ENCODE assay signal across 9 cellular contexts in genomic region chr19:14089412-14089661, GRCh38. TPM values are rescaled to one million over a fixed set of nuclear protein-coding genes. Genes with fewer than 3 reads are reported as not detected.
A peak's percentile ranks its signal among the peaks of the same experiment; 100 is the strongest.
DNase-seq lines count a peak whose midpoint lies in the region; ATAC-seq and TF ChIP-seq lines count a peak whose summit lies in the region.
"Had no signal": no experiment of that assay in that cellular context is flagged by ENCODE, and none has a peak within 500 bp of the region (broad histone marks: within the 10 kb centered on the region; RNA-seq: fewer than 3 reads in every experiment).

No MANE protein-coding gene starts in this region.

- TF ChIP-seq CTCF in colonic mucosa (IDR thresholded peaks at IDR 0.05) (no peak), nephron progenitor cell (IDR thresholded peaks at IDR 0.05) (no peak)

- peaks cover 0 to 4% of the 10 kb centered on the region in 2 donors for H3K27me3 Mint-ChIP-seq in CD8-positive, alpha-beta memory T cell
- H3K27me3 Mint-ChIP-seq in nephron progenitor cell (ENCODE audit: low read depth, poor library complexity) = peaks cover 14% of the 10 kb centered on the region

- peaks cover 14% of the 10 kb centered on the region for H3K4me1 ChIP-seq in CD8-positive, alpha-beta memory T cell (ENCODE audit: insufficient read depth, low read length)
- H3K4me1 ChIP-seq in colonic mucosa = no peaks in the 10 kb centered on the region

- no peak overlapping the region for H3K4me3 ChIP-seq in CD8-positive, alpha-beta memory T cell (ENCODE audit: low read length)
- H3K4me3 ChIP-seq in colonic mucosa = peak overlapping the region; percentile 40

- peak overlapping the region; percentile 0 to 88 (median 76) for H3K27ac Mint-ChIP-seq in CD8-positive, alpha-beta memory T cell
- peak overlapping the region; percentile 50 for H3K27ac Mint-ChIP-seq in nephron progenitor cell

- DNase-seq in CD8-positive, alpha-beta memory T cell = no peak
- DNase-seq in MV-4-11 (lab: John Stamatoyannopoulos, UW) = peak; percentile 69
- DNase-seq in colonic mucosa = no peak
- DNase-seq in nephron progenitor cell = no peak
- DNase-seq in HuH-7.5 (ENCODE audit: low spot score) = no peak
- DNase-seq in NCI-H146 treated with DMSO at 0.1 percent for 48 hours (lab: John Stamatoyannopoulos, UW; ENCODE audit: unreplicated experiment) = no peak

- intact Hi-C loops in colonic mucosa (cut with DNase I) = no loop called here

- H3K9me3 ChIP-seq in CD8-positive, alpha-beta memory T cell (ENCODE audit: low read length) = no peaks in the 10 kb centered on the region
- H3K9me3 ChIP-seq in colonic mucosa = no peaks in the 10 kb centered on the region

- ATAC-seq in activated CD4-positive, CD25-positive, alpha-beta regulatory T cell treated with anti-CD3 and anti-CD28 coated beads, Interleukin-2, amount 50 U/mL, for 24 hours = no peak
- no peak for ATAC-seq in GM21515 (IDR thresholded peaks at IDR 0.05; ENCODE audit: unreplicated experiment)

- H3K4me3 Mint-ChIP-seq in CD8-positive, alpha-beta memory T cell = peak overlapping the region; percentile 75 to 94 (median 86)
- H3K4me3 Mint-ChIP-seq in nephron progenitor cell = peak overlapping the region; percentile 87

- no peaks in the 10 kb centered on the region for H3K36me3 ChIP-seq in CD8-positive, alpha-beta memory T cell (ENCODE audit: insufficient read depth, low read length)
- H3K36me3 ChIP-seq in colonic mucosa = no peaks in the 10 kb centered on the region

- CTCF ChIA-PET in CD8-positive, alpha-beta memory T cell (lab: Charles Lee) = interaction anchor here (0.8 to 1.1 kb wide), 2 partner anchors 16 to 48 kb away, joined by 3 to 8 read pairs; partner anchors contain the start of gene ASF1B

- no peaks in the 10 kb centered on the region for H3K27me3 ChIP-seq in CD8-positive, alpha-beta memory T cell (ENCODE audit: insufficient read depth, low read length, poor library complexity, severe bottlenecking)
- H3K27me3 ChIP-seq in colonic mucosa = no peaks in the 10 kb centered on the region

- H3K4me1 Mint-ChIP-seq in CD8-positive, alpha-beta memory T cell = peaks cover 10 to 24% (median 12%) of the 10 kb centered on the region in 3 donors
- peaks cover 35% of the 10 kb centered on the region for H3K4me1 Mint-ChIP-seq in nephron progenitor cell

- peak overlapping the region; percentile 3 to 56 for H3K9ac ChIP-seq in colonic mucosa (ENCODE audit: low read depth in 2 of 2, low read length in 2 of 2)

- H3K36me3 Mint-ChIP-seq in CD8-positive, alpha-beta memory T cell = peaks cover 0 to 21% (median 5%) of the 10 kb centered on the region in 3 donors
- peaks cover 41% of the 10 kb centered on the region for H3K36me3 Mint-ChIP-seq in nephron progenitor cell (ENCODE audit: low read depth)

- POLR2A ChIA-PET in CD8-positive, alpha-beta memory T cell (lab: Charles Lee) = interaction anchor here (0.6 to 1.2 kb wide), 2 partner anchors 48 to 321 kb away, joined by 4 to 8 read pairs; no protein-coding TSS in a partner anchor

- H3K27ac ChIP-seq in CD8-positive, alpha-beta memory T cell (ENCODE audit: low read depth, low read length) = no peak overlapping the region
- H3K27ac ChIP-seq in colonic mucosa = no peak overlapping the region

- H3K9me3 Mint-ChIP-seq in CD8-positive, alpha-beta memory T cell = peaks cover 0 to 7% (median 0%) of the 10 kb centered on the region in 5 donors
- H3K9me3 Mint-ChIP-seq in nephron progenitor cell = peaks cover 14% of the 10 kb centered on the region

RNA-seq across cellular contexts. Expression of gene SAMD1, which starts 1.2 kb away (rescaled TPM):
- total RNA-seq in CD8-positive, alpha-beta memory T cell = 100 to 1,000 TPM in 1 of 2 experiments, 10 to 100 TPM in 1; 97.8 to 105 TPM
- polyA plus RNA-seq in CD8-positive, alpha-beta memory T cell = 2.8 TPM
- total RNA-seq in colonic mucosa = 10 to 100 TPM; 52.9 to 91.3 TPM

RNA-seq across cellular contexts. Expression of gene C19orf67, which starts 3.8 kb away (rescaled TPM):
- under 1 TPM in 1 of 2 experiments, not detected in 1; 0.42 TPM for total RNA-seq in CD8-positive, alpha-beta memory T cell
- polyA plus RNA-seq in CD8-positive, alpha-beta memory T cell = not detected
- total RNA-seq in colonic mucosa = under 1 TPM in 1 of 2 donors, not detected in 1; 0.19 TPM
- total RNA-seq: NCI-H460 had no signal

RNA-seq across cellular contexts. Expression of gene MISP3, which starts 16.8 kb away (rescaled TPM):
- total RNA-seq in CD8-positive, alpha-beta memory T cell = 1 to 10 TPM in 1 of 2 experiments, under 1 TPM in 1; 1.00 to 1.2 TPM
- polyA plus RNA-seq in CD8-positive, alpha-beta memory T cell = 2.1 TPM
- 10 to 100 TPM; 32.7 to 50.0 TPM for total RNA-seq in colonic mucosa

RNA-seq across cellular contexts. Expression of gene PALM3, which starts 27.5 kb away (rescaled TPM):
- not detected for total RNA-seq in CD8-positive, alpha-beta memory T cell
- not detected for polyA plus RNA-seq in CD8-positive, alpha-beta memory T cell
- total RNA-seq in colonic mucosa = 1 to 10 TPM in 1 of 2 donors, under 1 TPM in 1; 0.37 to 1.6 TPM
- total RNA-seq: NCI-H460 had no signal

RNA-seq across cellular contexts. Expression of gene PRKACA, which starts 28.2 kb away (rescaled TPM):
- total RNA-seq in CD8-positive, alpha-beta memory T cell = 10 to 100 TPM; 77.3 to 81.0 TPM
- polyA plus RNA-seq in CD8-positive, alpha-beta memory T cell = 1.5 TPM
- total RNA-seq in colonic mucosa = 10 to 100 TPM; 71.0 to 89.3 TPM

Comparison
In these comparisons a context has a peak if more than half of its experiments do, and no peak if none do; other contexts are left out.
1. RNA of gene MISP3, which starts 16.8 kb away (total RNA-seq): 32.7 to 50.0 TPM in colonic mucosa; 1.00 to 1.2 TPM in CD8-positive, alpha-beta memory T cell; every median in the first group is over 10 times any median in the second.